Comparison of ENCODE assay signal across 15 cellular contexts in genomic region chr2:192657364-192657763, GRCh38.
A peak's percentile ranks its signal among the peaks of the same experiment; 100 is the strongest.
DNase-seq lines count a peak whose midpoint lies in the region.
"Had no signal": no experiment of that assay in that cellular context is flagged by ENCODE, and none has a peak within 500 bp of the region (broad histone marks: within the 10 kb centered on the region; RNA-seq: fewer than 3 reads in every experiment).

No MANE protein-coding gene starts in this region.

- H3K36me3 Mint-ChIP-seq in activated T-helper 2 cell treated with anti-CD3 and anti-CD28 coated beads, Interferon-gamma antibody, Interleukin-2, Interleukin-4, amounts not matched to agents 10 μg/mL and 5 μg/mL and 100 μg/mL, durations not matched to agents 14 hours and 24 hours and 36 hours (ENCODE audit: low read depth): no peaks in the 10 kb centered on the region
- H3K36me3 Mint-ChIP-seq: CD4-positive, CD25-positive, alpha-beta regulatory T cell had no signal

- H3K18ac ChIP-seq in mesendoderm (ENCODE audit: low read length): no peak overlapping the region

- no peaks in the 10 kb centered on the region for H3K9me3 Mint-ChIP-seq in activated T-helper 2 cell treated with anti-CD3 and anti-CD28 coated beads, Interferon-gamma antibody, Interleukin-2, Interleukin-4, amounts not matched to agents 10 μg/mL and 5 μg/mL and 100 μg/mL, durations not matched to agents 14 hours and 24 hours and 36 hours

- H3K79me1 ChIP-seq in mesendoderm (ENCODE audit: low read length): no peaks in the 10 kb centered on the region

- H3K27me3 ChIP-seq in mesendoderm (ENCODE audit: insufficient read depth, low read length, poor library complexity): no peaks in the 10 kb centered on the region

- H2BK5ac ChIP-seq in mesendoderm (ENCODE audit: low read length): no peak overlapping the region

- H2AK5ac ChIP-seq in mesendoderm (ENCODE audit: low read length): no peak overlapping the region

- no peak overlapping the region for H3K9ac ChIP-seq in mesendoderm (ENCODE audit: low read length)

- no peak overlapping the region for H3K4me2 ChIP-seq in mesendoderm (ENCODE audit: low read length)

- no peaks in the 10 kb centered on the region for H3K79me2 ChIP-seq in mesendoderm (ENCODE audit: control insufficient read depth, insufficient read depth, low read length)

- H3K27ac ChIP-seq in mesendoderm (ENCODE audit: low read depth, low read length): no peak overlapping the region

- no peaks in the 10 kb centered on the region for H3K36me3 ChIP-seq in mesendoderm (ENCODE audit: control insufficient read depth, insufficient read depth, low read length)

- no peaks in the 10 kb centered on the region for H3K27me3 Mint-ChIP-seq in activated T-helper 2 cell treated with anti-CD3 and anti-CD28 coated beads, Interferon-gamma antibody, Interleukin-2, Interleukin-4, amounts not matched to agents 10 μg/mL and 5 μg/mL and 100 μg/mL, durations not matched to agents 14 hours and 24 hours and 36 hours (ENCODE audit: low read depth)
- H3K27me3 Mint-ChIP-seq: CD4-positive, CD25-positive, alpha-beta regulatory T cell had no signal

- H4K5ac ChIP-seq in mesendoderm (ENCODE audit: low read length): no peak overlapping the region

- no peak overlapping the region for H3K23ac ChIP-seq in mesendoderm (ENCODE audit: low read length)

- no peak overlapping the region for H3K4ac ChIP-seq in mesendoderm (ENCODE audit: low read depth, low read length)

- intact Hi-C loops in activated T-helper 2 cell treated with anti-CD3 and anti-CD28 coated beads, Interferon-gamma antibody, Interleukin-2, Interleukin-4, amounts not matched to agents 10 μg/mL and 5 μg/mL and 100 μg/mL, durations not matched to agents 14 hours and 24 hours and 36 hours (cut with micrococcal nuclease): no loop called here

- H2BK120ac ChIP-seq in mesendoderm (ENCODE audit: low read depth, low read length): no peak overlapping the region

- no peaks in the 10 kb centered on the region for H3K4me1 ChIP-seq in mesendoderm (ENCODE audit: control insufficient read depth, low read depth, low read length)

- H4K8ac ChIP-seq in mesendoderm (ENCODE audit: low read depth, low read length): no peak overlapping the region

- no peak overlapping the region for H3K56ac ChIP-seq in mesendoderm (ENCODE audit: low read length)

- H3K27ac Mint-ChIP-seq in activated T-helper 2 cell treated with anti-CD3 and anti-CD28 coated beads, Interferon-gamma antibody, Interleukin-2, Interleukin-4, amounts not matched to agents 10 μg/mL and 5 μg/mL and 100 μg/mL, durations not matched to agents 14 hours and 24 hours and 36 hours: no peak overlapping the region
- H3K27ac Mint-ChIP-seq: CD4-positive, CD25-positive, alpha-beta regulatory T cell had no signal

- no CpG with 5 or more reads among the region's 3 CpGs for WGBS in mesendoderm (ENCODE audit: extremely low coverage, insufficient coverage, low lambda C conversion rate)

- H3K4me3 ChIP-seq in mesendoderm (ENCODE audit: low read length): no peak overlapping the region

- no peaks in the 10 kb centered on the region for H3K4me1 Mint-ChIP-seq in activated T-helper 2 cell treated with anti-CD3 and anti-CD28 coated beads, Interferon-gamma antibody, Interleukin-2, Interleukin-4, amounts not matched to agents 10 μg/mL and 5 μg/mL and 100 μg/mL, durations not matched to agents 14 hours and 24 hours and 36 hours (ENCODE audit: low read depth)
- H3K4me1 Mint-ChIP-seq: CD4-positive, CD25-positive, alpha-beta regulatory T cell had no signal

- H2BK15ac ChIP-seq in mesendoderm (replicated peaks; ENCODE audit: low read depth): no peak overlapping the region

- DNase-seq in NCI-H1417 (lab: John Stamatoyannopoulos, UW): peak in 2 of 3 experiments; percentile 53 to 92
- DNase-seq in NCI-H146 treated with DMSO at 0.1 percent for 48 hours (lab: John Stamatoyannopoulos, UW; ENCODE audit: unreplicated experiment): peak; percentile 66
- DNase-seq in NCI-H82 (lab: John Stamatoyannopoulos, UW): peak; percentile 94
- DNase-seq in mesendoderm: peak; percentile 76
- DNase-seq in HUDEP-2 (lab: John Stamatoyannopoulos, UW; ENCODE audit: unreplicated experiment in 76 of 76): no peak
- DNase-seq in activated T-helper 2 cell treated with anti-CD3 and anti-CD28 coated beads, Interferon-gamma antibody, Interleukin-2, Interleukin-4, amounts not matched to agents 10 μg/mL and 5 μg/mL and 100 μg/mL, durations not matched to agents 14 hours and 24 hours and 36 hours (ENCODE audit: low spot score): no peak
- no peak for DNase-seq in GF-D8 (lab: John Stamatoyannopoulos, UW)
- DNase-seq in dedifferentiated amniotic fluid mesenchymal stem cell (ENCODE audit: extremely low spot score): no peak
- DNase-seq: CD4-positive, CD25-positive, alpha-beta regulatory T cell; DND-41; H7; KG1; NCI-H1092 treated with DMSO at 0.1 percent for 48 hours; NCI-H524 treated with DMSO at 0.1 percent for 48 hours; OCI-M1 had no signal

- H3K4me3 Mint-ChIP-seq in activated T-helper 2 cell treated with anti-CD3 and anti-CD28 coated beads, Interferon-gamma antibody, Interleukin-2, Interleukin-4, amounts not matched to agents 10 μg/mL and 5 μg/mL and 100 μg/mL, durations not matched to agents 14 hours and 24 hours and 36 hours (ENCODE audit: low read depth): no peak overlapping the region
- H3K4me3 Mint-ChIP-seq: CD4-positive, CD25-positive, alpha-beta regulatory T cell had no signal

Comparison
In these comparisons a context has a peak if more than half of its experiments do, and no peak if none do; other contexts are left out.
1. DNase-seq: peak in NCI-H1417 (2 of 3), NCI-H146 treated with DMSO at 0.1 percent for 48 hours (single experiment), NCI-H82 (single experiment) and mesendoderm (single experiment); none in HUDEP-2 (0 of 76), activated T-helper 2 cell treated with anti-CD3 and anti-CD28 coated beads, Interferon-gamma antibody, Interleukin-2, Interleukin-4, amounts not matched to agents 10 μg/mL and 5 μg/mL and 100 μg/mL, durations not matched to agents 14 hours and 24 hours and 36 hours (single experiment), GF-D8 (single experiment) and dedifferentiated amniotic fluid mesenchymal stem cell (single experiment).